34 cellular contexts compared by ENCODE assay signal in genomic region chr9:22588918-22589317, GRCh38.
"Had no signal": no experiment of that assay in that cellular context is flagged by ENCODE, and none has a peak within 500 bp of the region (broad histone marks: within the 10 kb centered on the region; RNA-seq: fewer than 3 reads in every experiment).

No MANE protein-coding gene starts in this region.

- H3K27ac ChIP-seq: KMS-11 had no signal

- H3K36me3 ChIP-seq: MG63 had no signal

- H3K27me3 ChIP-seq: MG63 had no signal

- H3K4me3 ChIP-seq: MG63 had no signal

- H3K4me2 ChIP-seq: KMS-11 had no signal

- DNase-seq: Karpas-422, Kasumi-1, MG63, MM.1S, MV-4-11, NCI-H1048, NCI-H1092, NCI-H1092 treated with DMSO at 0.1 percent for 48 hours, NCI-H1105, NCI-H1105 treated with DMSO at 0.1 percent for 48 hours, NCI-H1417, NCI-H1417 treated with DMSO at 0.1 percent for 48 hours, NCI-H1436, NCI-H1436 treated with DMSO at 0.1 percent for 48 hours, NCI-H146, NCI-H1694, NCI-H1694 treated with DMSO at 0.1 percent for 48 hours, NCI-H187, NCI-H187 treated with DMSO at 0.1 percent for 48 hours, NCI-H1930, NCI-H2029, NCI-H2029 treated with DMSO at 0.1 percent for 48 hours, NCI-H2081, NCI-H2081 treated with DMSO at 0.1 percent for 48 hours, NCI-H2107, NCI-H2171, NCI-H2171 treated with DMSO at 0.1 percent for 48 hours, NCI-H2227 treated with DMSO at 0.1 percent for 48 hours, NCI-H226, NCI-H345, NCI-H446, NCI-H446 treated with DMSO at 0.1 percent for 48 hours, NCI-H510A had no signal

- H3K9ac ChIP-seq: KMS-11 had no signal

- H3K9me3 ChIP-seq: MG63 had no signal
